Comparison of ENCODE assay signal across 8 cellular contexts in genomic region chr2:241732513-241733186, GRCh38. TPM values are rescaled to one million over a fixed set of nuclear protein-coding genes. Genes with fewer than 3 reads are reported as not detected.
DNase-seq lines count a peak whose midpoint lies in the region; ATAC-seq, FAIRE-seq and TF ChIP-seq lines count a peak whose summit lies in the region.
"Not testable (repeated sequence)": the region's sequence is repeated elsewhere in the genome, so short reads cannot be mapped to it uniquely, and the experiment has no call there.

No MANE protein-coding gene starts in this region.

- H3K27me3 Mint-ChIP-seq in activated CD8-positive, alpha-beta T cell treated with anti-CD3 and anti-CD28 coated beads, Interleukin-2, amount 10 ng/mL, durations not matched to agents 7 days and 5 days (ENCODE audit: low read depth); MCF 10A (ENCODE audit: insufficient read depth, unreplicated experiment); neural crest cell (ENCODE audit: low read depth): not testable (repeated sequence)

- DNase-seq in CD1c-positive myeloid dendritic cell (ENCODE audit: extremely low spot score) = peak; percentile 31
- DNase-seq in HFF-Myc (ENCODE audit: extremely low read depth, low read depth); MCF 10A (ENCODE audit: unreplicated experiment): not testable (repeated sequence)
- DNase-seq in RCC 7860 (ENCODE audit: low spot score) = peak; percentile 52
- peak; percentile 63 for DNase-seq in activated CD8-positive, alpha-beta T cell treated with anti-CD3 and anti-CD28 coated beads, Interleukin-2, amount 10 ng/mL, durations not matched to agents 7 days and 5 days
- peak; percentile 47 to 81 (median 67) for DNase-seq in heart left ventricle
- DNase-seq in neural crest cell (ENCODE audit: low read depth, low spot score) = peak; percentile 70
- peak; percentile 49 for DNase-seq in stimulated activated CD8-positive, alpha-beta memory T cell treated with anti-CD3 and anti-CD28 coated beads, Interleukin-4, amount 100 ng/mL, for 24 hours (ENCODE audit: low read depth)

- H3K4me3 Mint-ChIP-seq in activated CD8-positive, alpha-beta T cell treated with anti-CD3 and anti-CD28 coated beads, Interleukin-2, amount 10 ng/mL, durations not matched to agents 7 days and 5 days; MCF 10A (ENCODE audit: unreplicated experiment): not testable (repeated sequence)
- peak overlapping the region; percentile 62 for H3K4me3 Mint-ChIP-seq in neural crest cell

- TF ChIP-seq POLR2A in heart left ventricle (IDR thresholded peaks at IDR 0.05) = not testable (repeated sequence)

- H3K4me1 Mint-ChIP-seq in activated CD8-positive, alpha-beta T cell treated with anti-CD3 and anti-CD28 coated beads, Interleukin-2, amount 10 ng/mL, durations not matched to agents 7 days and 5 days (ENCODE audit: low read depth) = peaks cover 46% of the 10 kb centered on the region
- H3K4me1 Mint-ChIP-seq in MCF 10A (ENCODE audit: insufficient read depth, unreplicated experiment) = not testable (repeated sequence)
- H3K4me1 Mint-ChIP-seq in neural crest cell = peaks cover 13% of the 10 kb centered on the region

- TF ChIP-seq CTCF in HFF-Myc (IDR thresholded peaks at IDR 0.05; ENCODE audit: low read depth, low read length, missing control alignments) (peak; percentile 31), MCF 10A (IDR thresholded peaks at IDR 0.05; ENCODE audit: unreplicated experiment) (peak; percentile 16), heart left ventricle (IDR thresholded peaks at IDR 0.05) (peak; percentile 40 to 77 (median 66)), neural crest cell (conservative IDR thresholded peaks at IDR 0.05) (peak; percentile 75)

- not testable (repeated sequence) for BruUV-seq in MCF 10A (replicated peaks; lab: Mats Ljungman, UMichigan)

- H3K27ac Mint-ChIP-seq in activated CD8-positive, alpha-beta T cell treated with anti-CD3 and anti-CD28 coated beads, Interleukin-2, amount 10 ng/mL, durations not matched to agents 7 days and 5 days; MCF 10A (ENCODE audit: low read depth, unreplicated experiment); neural crest cell (ENCODE audit: unreplicated experiment): not testable (repeated sequence)

- not testable (repeated sequence) for ATAC-seq in activated CD8-positive, alpha-beta T cell treated with anti-CD3 and anti-CD28 coated beads, Interleukin-2, amount 10 ng/mL, durations not matched to agents 7 days and 5 days; heart left ventricle

- H3K9me3 Mint-ChIP-seq in activated CD8-positive, alpha-beta T cell treated with anti-CD3 and anti-CD28 coated beads, Interleukin-2, amount 10 ng/mL, durations not matched to agents 7 days and 5 days (ENCODE audit: insufficient read depth); MCF 10A (ENCODE audit: unreplicated experiment); neural crest cell: not testable (repeated sequence)

- H3K4me3 ChIP-seq in HFF-Myc (replicated peaks; ENCODE audit: low read depth, low read length) = not testable (repeated sequence)
- peak overlapping the region in 3 of 12 donors; percentile 29 to 39 (median 33) for H3K4me3 ChIP-seq in heart left ventricle

- not testable (repeated sequence) for H3K36me3 ChIP-seq in heart left ventricle

- not testable (repeated sequence) for H3K27me3 ChIP-seq in heart left ventricle

- CTCF ChIA-PET in activated CD8-positive, alpha-beta T cell treated with anti-CD3 and anti-CD28 coated beads, Interleukin-2, amount 10 ng/mL, durations not matched to agents 7 days and 5 days (lab: Charles Lee) = interaction anchor here (0.7 to 2.3 kb wide), 4 partner anchors 14 to 130 kb away, joined by 3 to 20 read pairs (median 4); partner anchors contain the start of gene ING5
- CTCF ChIA-PET in MCF 10A (lab: Yijun Ruan, JAX) = interaction anchor here (0.8 to 1.7 kb wide), 4 partner anchors 34 to 883 kb away, joined by 3 to 5 read pairs (median 3); no protein-coding TSS in a partner anchor

- WGBS in heart left ventricle, 4 donors = 39 to 51% (median 43%) methylated on average over 15 to 25 of the region's 26 CpGs

- intact Hi-C loops in MCF 10A (cut with micrococcal nuclease) = not testable (repeated sequence)
- intact Hi-C loops in heart left ventricle (cut with DNase I) = loop anchor here in 5 of 10 donors (5.0 to 10.0 kb wide), 6 partner anchors 130 to 880 kb away; partner anchors contain the start of gene STK25 (in 1 of the 5)

- FAIRE-seq in RCC 7860 (lab: Jason Lieb, UNC) = not testable (repeated sequence)

- not testable (repeated sequence) for H3K9me3 ChIP-seq in heart left ventricle

- POLR2A ChIA-PET in activated CD8-positive, alpha-beta T cell treated with anti-CD3 and anti-CD28 coated beads, Interleukin-2, amount 10 ng/mL, durations not matched to agents 7 days and 5 days (lab: Charles Lee) = interaction anchor here (1.0 to 2.4 kb wide), 2 partner anchors 30 to 46 kb away, joined by 3 to 20 read pairs; partner anchors contain the start of genes DTYMK and ING5
- POLR2A ChIA-PET in MCF 10A (lab: Yijun Ruan, JAX) = interaction anchor here (1.1 to 3.5 kb wide), 3 partner anchors 30 to 95 kb away, joined by 3 to 33 read pairs (median 3); partner anchors contain the start of genes ATG4B, ING5 and THAP4

- not testable (repeated sequence) for H3K27ac ChIP-seq in heart left ventricle

- H3K36me3 Mint-ChIP-seq in activated CD8-positive, alpha-beta T cell treated with anti-CD3 and anti-CD28 coated beads, Interleukin-2, amount 10 ng/mL, durations not matched to agents 7 days and 5 days (ENCODE audit: low read depth); neural crest cell (ENCODE audit: low read depth): not testable (repeated sequence)
- H3K36me3 Mint-ChIP-seq in MCF 10A (ENCODE audit: insufficient read depth, unreplicated experiment) = peaks cover 16% of the 10 kb centered on the region

- peaks cover 0 to 33% (median 15%) of the 10 kb centered on the region in 12 donors for H3K4me1 ChIP-seq in heart left ventricle

RNA-seq across cellular contexts. Expression of gene D2HGDH, which starts 1.8 kb away (rescaled TPM):
- total RNA-seq in activated CD8-positive, alpha-beta T cell treated with anti-CD3 and anti-CD28 coated beads, Interleukin-2, amount 10 ng/mL, durations not matched to agents 7 days and 5 days = 10 to 100 TPM; 26.3 to 28.0 TPM
- total RNA-seq in MCF 10A (2022) = 37.5 and 41.5 TPM in 2 replicates
- 10 to 100 TPM in 8 of 9 donors, 1 to 10 TPM in 1; 9.2 to 24.1 (median 20.9) TPM for total RNA-seq in heart left ventricle
- 10 to 100 TPM in 1 of 2 donors, 1 to 10 TPM in 1; 7.6 to 19.8 TPM for polyA plus RNA-seq in heart left ventricle
- 17.7 and 22.2 TPM in 2 replicates for total RNA-seq in neural crest cell

RNA-seq across cellular contexts. Expression of gene ING5, which starts 30.8 kb away (rescaled TPM):
- 10 to 100 TPM; 36.7 to 38.5 TPM for total RNA-seq in activated CD8-positive, alpha-beta T cell treated with anti-CD3 and anti-CD28 coated beads, Interleukin-2, amount 10 ng/mL, durations not matched to agents 7 days and 5 days
- 27.8 and 35.5 TPM in 2 replicates for total RNA-seq in MCF 10A (2022)
- 10 to 100 TPM; 11.8 to 29.3 (median 18.2) TPM for total RNA-seq in heart left ventricle
- polyA plus RNA-seq in heart left ventricle = 10 to 100 TPM; 18.0 to 27.5 TPM
- 61.9 and 63.4 TPM in 2 replicates for total RNA-seq in neural crest cell

RNA-seq across cellular contexts. Expression of gene GAL3ST2, which starts 44.0 kb away (rescaled TPM):
- under 1 TPM; 0.34 TPM for total RNA-seq in activated CD8-positive, alpha-beta T cell treated with anti-CD3 and anti-CD28 coated beads, Interleukin-2, amount 10 ng/mL, durations not matched to agents 7 days and 5 days
- 0.37 TPM in 1 of 2 replicates, not detected in the other for total RNA-seq in MCF 10A (2022)
- 1 to 10 TPM in 1 of 9 donors, under 1 TPM in 1, not detected in 7; 0.21 to 1.7 TPM for total RNA-seq in heart left ventricle
- not detected for polyA plus RNA-seq in heart left ventricle
- total RNA-seq in neural crest cell = 0.28 TPM in 1 of 2 replicates, not detected in the other

RNA-seq across cellular contexts. Expression of gene DTYMK, which starts 46.0 kb away (rescaled TPM):
- total RNA-seq in activated CD8-positive, alpha-beta T cell treated with anti-CD3 and anti-CD28 coated beads, Interleukin-2, amount 10 ng/mL, durations not matched to agents 7 days and 5 days = 100 to 1,000 TPM; 101 to 103 TPM
- total RNA-seq in MCF 10A (2022) = 38.2 and 66.3 TPM in 2 replicates
- 10 to 100 TPM in 2 of 9 donors, 1 to 10 TPM in 7; 7.5 to 21.0 (median 8.5) TPM for total RNA-seq in heart left ventricle
- polyA plus RNA-seq in heart left ventricle = 10 to 100 TPM in 1 of 2 donors, 1 to 10 TPM in 1; 9.7 to 19.6 TPM
- total RNA-seq in neural crest cell = 98.7 and 108 TPM in 2 replicates

Comparison
In these comparisons a context has a peak if more than half of its experiments do, and no peak if none do; other contexts are left out.
1. CTCF ChIP-seq: peak in every context shown above with its lines; median percentile 75 in neural crest cell; 66 in heart left ventricle; 31 in HFF-Myc; 16 in MCF 10A.